30 cellular contexts compared by ENCODE assay signal in the genomic region with DNA sequence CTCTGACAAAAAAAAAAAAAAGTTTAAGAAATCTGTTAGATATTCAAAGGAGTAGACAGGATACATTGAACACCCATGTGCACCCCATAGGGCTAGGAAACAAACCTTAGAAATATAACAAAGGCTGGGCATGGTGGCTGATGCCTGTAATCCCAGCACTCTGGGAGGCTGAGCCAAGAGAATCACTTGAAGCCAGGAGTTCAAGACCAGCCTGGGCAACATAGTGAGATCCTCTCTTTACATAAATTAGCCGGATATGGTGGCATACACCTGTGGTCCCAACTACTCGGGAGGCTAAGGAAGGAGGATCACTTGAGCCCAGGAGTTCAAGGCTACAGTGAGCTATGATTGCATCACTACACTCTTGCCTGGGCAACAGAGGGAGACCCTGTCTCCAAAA.
"Had no signal": no experiment of that assay in that cellular context is flagged by ENCODE, and none has a peak within 500 bp of the region (broad histone marks: within the 10 kb centered on the region; RNA-seq: fewer than 3 reads in every experiment).

No MANE protein-coding gene starts in this region.

- H2AFZ ChIP-seq: parathyroid adenoma had no signal

- H3K4me3 ChIP-seq: ovary, prostate gland, right atrium auricular region, right lobe of liver, sigmoid colon, stomach, thoracic aorta, thyroid gland, tibial nerve, upper lobe of left lung, vagina had no signal

- H3K27ac Mint-ChIP-seq: naive thymus-derived CD8-positive, alpha-beta T cell; natural killer cell treated with Interleukin-12 subunit alpha and Interleukin-12 subunit beta and Interleukin-15 and Interleukin-18, amount 100 ng/mL, for 72 hours; nephron progenitor cell; stimulated activated effector memory CD8-positive, alpha-beta T cell treated with anti-CD3 and anti-CD28 coated beads, Interleukin-12 subunit alpha, Interleukin-12 subunit beta, amount 100 ng/mL, for 72 hours; stimulated activated naive B cell treated with anti-CD40 and anti-IgM and Interleukin-4, amounts not matched to agents 10 μg/mL and 1 μg/mL and 100 μg/mL, for 72 hours had no signal

- H3K9me3 Mint-ChIP-seq: naive B cell; naive thymus-derived CD8-positive, alpha-beta T cell; natural killer cell treated with Interleukin-12 subunit alpha and Interleukin-12 subunit beta and Interleukin-15 and Interleukin-18, amount 100 ng/mL, for 72 hours; nephron progenitor cell; neural crest cell; stimulated activated effector memory CD8-positive, alpha-beta T cell treated with anti-CD3 and anti-CD28 coated beads, Interleukin-12 subunit alpha, Interleukin-12 subunit beta, amount 100 ng/mL, for 72 hours; stimulated activated naive B cell treated with anti-CD40 and anti-IgM and Interleukin-4, amounts not matched to agents 10 μg/mL and 1 μg/mL and 100 μg/mL, for 72 hours had no signal

- ATAC-seq: naive thymus-derived CD8-positive, alpha-beta T cell; natural killer cell treated with Interleukin-12 subunit alpha and Interleukin-12 subunit beta and Interleukin-15 and Interleukin-18, amount 100 ng/mL, for 72 hours; right lobe of liver; stimulated activated effector memory CD8-positive, alpha-beta T cell treated with anti-CD3 and anti-CD28 coated beads, Interleukin-12 subunit alpha, Interleukin-12 subunit beta, amount 100 ng/mL, for 72 hours; stimulated activated naive B cell treated with anti-CD40 and anti-IgM and Interleukin-4, amounts not matched to agents 10 μg/mL and 1 μg/mL and 100 μg/mL, for 72 hours had no signal

- H3K9ac ChIP-seq: parathyroid adenoma had no signal

- DNase-seq: naive B cell; naive thymus-derived CD8-positive, alpha-beta T cell; nephron progenitor cell; nucleus accumbens; ovary; retina; right lobe of liver; sigmoid colon; small intestine; stimulated activated CD4-positive, alpha-beta T cell treated with anti-CD3 and anti-CD28 coated beads, Interleukin-15, amount 100 ng/mL, for 24 hours; stimulated activated CD4-positive, alpha-beta T cell treated with anti-CD3 and anti-CD28 coated beads, Interleukin-2, amount 100 ng/mL, for 24 hours; stimulated activated CD4-positive, alpha-beta T cell treated with anti-CD3 and anti-CD28 coated beads, Interleukin-2, amount 100 ng/mL, for 48 hours; stimulated activated CD4-positive, alpha-beta T cell treated with anti-CD3 and anti-CD28 coated beads, Interleukin-4, amount 100 ng/mL, for 24 hours; stimulated activated naive B cell treated with anti-CD40 and anti-IgM and Interleukin-4, amounts not matched to agents 10 μg/mL and 1 μg/mL and 100 μg/mL, for 72 hours; stimulated activated naive CD4-positive, alpha-beta T cell treated with Interleukin-2 at 50 U/mL for 16 hours; stomach; thyroid gland; trophoblast cell; upper lobe of left lung had no signal

- H3K27me3 ChIP-seq: ovary, right atrium auricular region, right lobe of liver, sigmoid colon, stomach, thyroid gland, tibial nerve, upper lobe of left lung, vagina had no signal

- FAIRE-seq: small intestine, urothelium cell line had no signal

- H3K9me3 ChIP-seq: neutrophil, ovary, prostate gland, right atrium auricular region, right lobe of liver, sigmoid colon, stomach, thoracic aorta, thyroid gland, tibial nerve, upper lobe of left lung, vagina had no signal

- H3K4me1 ChIP-seq: right lobe of liver had no signal

- H3K27ac ChIP-seq: neutrophil, ovary, parathyroid adenoma, prostate gland, right atrium auricular region, right lobe of liver, sigmoid colon, stomach, thoracic aorta, thyroid gland, tibial nerve, upper lobe of left lung, vagina had no signal

- H3K36me3 ChIP-seq: neutrophil, ovary, prostate gland, right atrium auricular region, right lobe of liver, sigmoid colon, stomach, thoracic aorta, thyroid gland, tibial nerve, upper lobe of left lung, vagina had no signal

- H3K4me3 Mint-ChIP-seq: natural killer cell treated with Interleukin-12 subunit alpha and Interleukin-12 subunit beta and Interleukin-15 and Interleukin-18, amount 100 ng/mL, for 72 hours; nephron progenitor cell; neural crest cell; stimulated activated effector memory CD8-positive, alpha-beta T cell treated with anti-CD3 and anti-CD28 coated beads, Interleukin-12 subunit alpha, Interleukin-12 subunit beta, amount 100 ng/mL, for 72 hours; stimulated activated naive B cell treated with anti-CD40 and anti-IgM and Interleukin-4, amounts not matched to agents 10 μg/mL and 1 μg/mL and 100 μg/mL, for 72 hours had no signal

- H3K27me3 Mint-ChIP-seq: natural killer cell treated with Interleukin-12 subunit alpha and Interleukin-12 subunit beta and Interleukin-15 and Interleukin-18, amount 100 ng/mL, for 72 hours; stimulated activated naive B cell treated with anti-CD40 and anti-IgM and Interleukin-4, amounts not matched to agents 10 μg/mL and 1 μg/mL and 100 μg/mL, for 72 hours had no signal
